ENCODE assay signal across 8 cellular contexts in the genomic region with DNA sequence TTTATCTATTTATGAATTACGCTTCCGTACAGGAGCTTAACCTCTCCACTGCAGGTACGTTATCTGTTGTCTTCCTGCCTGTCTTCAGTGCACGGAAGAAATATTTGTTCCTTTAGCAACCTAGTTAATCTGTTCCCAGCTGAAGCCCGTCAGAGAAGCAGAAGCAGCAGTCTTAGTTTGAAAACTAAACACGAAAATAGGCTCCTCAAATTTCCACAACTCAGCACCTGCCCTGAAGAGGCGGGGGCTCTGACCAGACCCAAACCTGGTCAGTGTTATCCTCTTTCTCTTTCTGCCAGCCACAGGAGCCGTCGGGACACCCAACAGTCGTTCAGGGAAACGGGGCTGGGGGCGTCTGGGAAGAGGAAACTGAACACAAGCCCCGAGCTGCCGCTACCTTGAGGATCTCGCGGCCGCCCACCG. TPM values are rescaled to one million over a fixed set of nuclear protein-coding genes. Genes with fewer than 3 reads are reported as not detected.
DNase-seq lines count a peak whose midpoint lies in the region; ATAC-seq, FAIRE-seq and TF ChIP-seq lines count a peak whose summit lies in the region.

No MANE protein-coding gene starts in this region.

- 1% methylated on average over 9 of the region's 18 CpGs for WGBS in A549 (ENCODE audit: missing lambda C conversion rate)
- WGBS in sigmoid colon, 2 donors = 0% methylated on average over 18 of the region's 18 CpGs

- TF ChIP-seq POLR2A in A549 (IDR thresholded peaks at IDR 0.05; ENCODE audit: low read length) (no peak), sigmoid colon (IDR thresholded peaks at IDR 0.05) (no peak)

- TF ChIP-seq RAD21 in A549 (conservative IDR thresholded peaks at IDR 0.05 in 1 of 2, IDR thresholded peaks at IDR 0.05 in 1 of 2) = no peak

- peak overlapping the region; percentile 91 to 92 for H3K27ac ChIP-seq in A549
- peak overlapping the region; percentile 95 to 97 (median 96) for H3K27ac ChIP-seq in sigmoid colon

- peaks cover 0 to 22% (median 0%) of the 10 kb centered on the region in 4 donors for H3K36me3 ChIP-seq in sigmoid colon

- H3K4me2 ChIP-seq in A549 = peak overlapping the region; percentile 90

- CTCF ChIA-PET in A549 (lab: Yijun Ruan, JAX) = interaction anchor here (1.6 to 2.1 kb wide), 2 partner anchors 17 to 44 kb away, joined by 4 to 7 read pairs; no protein-coding TSS in a partner anchor

- TF ChIP-seq EP300 in A549 (IDR thresholded peaks at IDR 0.05) (no peak), sigmoid colon (IDR thresholded peaks at IDR 0.05) (no peak)

- POLR2A ChIA-PET in A549 (lab: Yijun Ruan, JAX) = interaction anchor here (1.2 to 5.1 kb wide), 11 partner anchors 10 to 50 kb away, joined by 4 to 76 read pairs (median 9); a partner anchor contains a TSS

- no peaks in the 10 kb centered on the region for H3K9me3 ChIP-seq in A549
- H3K9me3 ChIP-seq in sigmoid colon = no peaks in the 10 kb centered on the region

- FAIRE-seq in A549 (lab: Jason Lieb, UNC) = no peak

- H3K27me3 ChIP-seq in sigmoid colon = no peaks in the 10 kb centered on the region

- no peak; a peak in 1 of 6 replicates for ATAC-seq in A549
- ATAC-seq in GM18868 (IDR thresholded peaks at IDR 0.05; ENCODE audit: unreplicated experiment) = peak; percentile 0
- ATAC-seq in HG03103 (IDR thresholded peaks at IDR 0.05; ENCODE audit: low read depth, unreplicated experiment) = peak; percentile 3
- ATAC-seq in SK-N-SH treated with all-trans-retinoic acid at 6 μM for 48 hours = peak; percentile 4

- H3K4me3 ChIP-seq in A549 (peak overlapping the region; percentile 73), fibroblast of villous mesenchyme (ENCODE audit: low read depth, low read length) (peak overlapping the region; percentile 79), sigmoid colon (peak overlapping the region; percentile 68 to 88 (median 78))

- DNase-seq in A549 (ENCODE audit: low read depth in 1 of 2, low spot score in 1 of 2) (no peak), fibroblast of villous mesenchyme (ENCODE audit: low read depth) (peak; percentile 59), sigmoid colon (no peak)
- no peak for DNase-seq in stimulated activated CD4-positive, alpha-beta T cell treated with anti-CD3 and anti-CD28 coated beads, Interleukin-2, amount 100 ng/mL, for 24 hours
- no peak for DNase-seq in activated CD4-positive, alpha-beta T cell treated with anti-CD3 and anti-CD28 coated beads, Interleukin-2, amount 50 U/mL, for 48 hours

- intact Hi-C loops in sigmoid colon (cut with DNase I) = no loop called here

- peaks cover 27% of the 10 kb centered on the region for H3K4me1 ChIP-seq in A549
- H3K4me1 ChIP-seq in sigmoid colon = peaks cover 0 to 33% (median 20%) of the 10 kb centered on the region in 4 donors

- TF ChIP-seq CTCF in A549 (IDR thresholded peaks at IDR 0.05) (no peak), fibroblast of villous mesenchyme (IDR thresholded peaks at IDR 0.05; ENCODE audit: insufficient read depth, low read depth, low read length) (no peak), sigmoid colon (IDR thresholded peaks at IDR 0.05) (no peak)

TF ChIP-seq in A549, 52 proteins besides CTCF, POLR2A, EP300 and RAD21 (continues in another document):
- TF ChIP-seq, protein P1, sequence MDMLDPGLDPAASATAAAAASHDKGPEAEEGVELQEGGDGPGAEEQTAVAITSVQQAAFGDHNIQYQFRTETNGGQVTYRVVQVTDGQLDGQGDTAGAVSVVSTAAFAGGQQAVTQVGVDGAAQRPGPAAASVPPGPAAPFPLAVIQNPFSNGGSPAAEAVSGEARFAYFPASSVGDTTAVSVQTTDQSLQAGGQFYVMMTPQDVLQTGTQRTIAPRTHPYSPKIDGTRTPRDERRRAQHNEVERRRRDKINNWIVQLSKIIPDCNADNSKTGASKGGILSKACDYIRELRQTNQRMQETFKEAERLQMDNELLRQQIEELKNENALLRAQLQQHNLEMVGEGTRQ (IDR thresholded peaks at IDR 0.05) = no peak
- TF ChIP-seq ZFP36 (IDR thresholded peaks at IDR 0.05; ENCODE audit: borderline replicate concordance, partially characterized antibody) = no peak
- no peak for TF ChIP-seq CBX2 (IDR thresholded peaks at IDR 0.05; ENCODE audit: borderline replicate concordance, low read depth)
- TF ChIP-seq HOXB13 (CRISPR knock-in tag; IDR thresholded peaks at IDR 0.05; ENCODE audit: low read depth) = no peak
- TF ChIP-seq, protein P2, sequence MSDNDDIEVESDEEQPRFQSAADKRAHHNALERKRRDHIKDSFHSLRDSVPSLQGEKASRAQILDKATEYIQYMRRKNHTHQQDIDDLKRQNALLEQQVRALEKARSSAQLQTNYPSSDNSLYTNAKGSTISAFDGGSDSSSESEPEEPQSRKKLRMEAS (IDR thresholded peaks at IDR 0.05) = no peak
- no peak for TF ChIP-seq MYC (IDR thresholded peaks at IDR 0.05; ENCODE audit: borderline replicate concordance, low read length)
- no peak for TF ChIP-seq NR3C1 (IDR thresholded peaks at IDR 0.05)
- TF ChIP-seq MAZ (IDR thresholded peaks at IDR 0.05; ENCODE audit: borderline replicate concordance, low read depth, low read length) = no peak
- no peak for TF ChIP-seq EHMT2 (IDR thresholded peaks at IDR 0.05; ENCODE audit: low read depth)
- TF ChIP-seq GATA3 (IDR thresholded peaks at IDR 0.05; ENCODE audit: borderline replicate concordance) = no peak
- TF ChIP-seq ZC3H11A (IDR thresholded peaks at IDR 0.05) = no peak
- TF ChIP-seq EHF (CRISPR knock-in tag; IDR thresholded peaks at IDR 0.05) = no peak

TF ChIP-seq in SK-N-SH treated with all-trans-retinoic acid at 6 μM for 48 hours, 23 proteins besides CTCF, POLR2A, EP300 and RAD21:
- TF ChIP-seq ISL1 (CRISPR knock-in tag; IDR thresholded peaks at IDR 0.05) (no peak), GLIS3 (CRISPR knock-in tag; IDR thresholded peaks at IDR 0.05) (0 out of 2 replicates have a peak, but pooled peaks have one; percentile 6), CSDC2 (CRISPR knock-in tag; IDR thresholded peaks at IDR 0.05) (no peak)
TF ChIP-seq in SK-N-SH treated with all-trans-retinoic acid at 6 μM for 48 hours: peak in this region for 1.

RNA-seq across cellular contexts. Expression of a gene that starts 0.4 kb away (rescaled TPM):
- polyA plus RNA-seq in A549 (2011; rRNA removed) (17.0 and 22.3 TPM in 2 replicates), A549 (2017; fragmentation: RNase III; extraction: RNeasy Plus Mini Kit Qiagen cat#74134 plus additional on column Dnase treatment) (37.1 to 43.9 TPM (median 38.4 TPM) in 3 replicates), sigmoid colon (10 to 100 TPM in 1 of 3 donors, 1 to 10 TPM in 2; 8.2 to 11.8 (median 8.4) TPM)
- polyA plus RNA-seq in A549 (2012; cell fraction: cytosol; rRNA removed) = 8.2 and 9.1 TPM in 2 replicates
- polyA plus RNA-seq in A549 (2012; cell fraction: nucleus; rRNA removed) = 3.4 and 5.4 TPM in 2 replicates
- 2.6 and 4.3 TPM in 2 replicates for polyA minus RNA-seq in A549 (2011; rRNA and poly(A)+ RNA removed)
- total RNA-seq in fibroblast of villous mesenchyme (6.4 and 7.8 TPM in 2 replicates), sigmoid colon (10 to 100 TPM in 2 of 4 donors, 1 to 10 TPM in 2; 3.3 to 13.2 (median 8.1) TPM)

RNA-seq across cellular contexts. Expression of a gene that starts 1.0 kb away (rescaled TPM):
- 32.9 and 66.0 TPM in 2 replicates for polyA plus RNA-seq in A549 (2011; rRNA removed)
- polyA plus RNA-seq in A549 (2012; cell fraction: cytosol; rRNA removed) = 7.0 and 8.2 TPM in 2 replicates
- 6.1 and 8.7 TPM in 2 replicates for polyA plus RNA-seq in A549 (2012; cell fraction: nucleus; rRNA removed)
- 30.7 to 38.4 TPM (median 34.0 TPM) in 3 replicates for polyA plus RNA-seq in A549 (2017; fragmentation: RNase III; extraction: RNeasy Plus Mini Kit Qiagen cat#74134 plus additional on column Dnase treatment)
- polyA minus RNA-seq in A549 (2011; rRNA and poly(A)+ RNA removed) = 4.0 and 7.4 TPM in 2 replicates
- total RNA-seq in fibroblast of villous mesenchyme = 10.0 and 32.8 TPM in 2 replicates
- total RNA-seq in sigmoid colon = 1 to 10 TPM in 2 of 4 donors, not detected in 2; 1.1 to 3.0 TPM
- 10 to 100 TPM in 1 of 3 donors, 1 to 10 TPM in 2; 1.2 to 18.1 (median 4.4) TPM for polyA plus RNA-seq in sigmoid colon

RNA-seq across cellular contexts. Expression of a gene that starts 22.1 kb away (rescaled TPM):
- 76.5 and 80.5 TPM in 2 replicates for polyA plus RNA-seq in A549 (2011; rRNA removed)
- polyA plus RNA-seq in A549 (2012; cell fraction: cytosol; rRNA removed) = 15.9 and 17.9 TPM in 2 replicates
- polyA plus RNA-seq in A549 (2012; cell fraction: nucleus; rRNA removed) = 6.6 and 7.1 TPM in 2 replicates
- polyA plus RNA-seq in A549 (2017; fragmentation: RNase III; extraction: RNeasy Plus Mini Kit Qiagen cat#74134 plus additional on column Dnase treatment) = 69.5 to 80.8 TPM (median 80.3 TPM) in 3 replicates
- polyA minus RNA-seq in A549 (2011; rRNA and poly(A)+ RNA removed) = 37.5 and 47.7 TPM in 2 replicates
- total RNA-seq in fibroblast of villous mesenchyme = 228 and 319 TPM in 2 replicates
- 100 to 1,000 TPM; 119 to 181 (median 133) TPM for total RNA-seq in sigmoid colon
- polyA plus RNA-seq in sigmoid colon = 100 to 1,000 TPM in 2 of 3 donors, 10 to 100 TPM in 1; 78.0 to 180 (median 154) TPM

RNA-seq across cellular contexts. Expression of a gene that starts 45.9 kb away (rescaled TPM):
- 54.9 and 74.0 TPM in 2 replicates for polyA plus RNA-seq in A549 (2011; rRNA removed)
- 19.4 and 22.0 TPM in 2 replicates for polyA plus RNA-seq in A549 (2012; cell fraction: cytosol; rRNA removed)
- polyA plus RNA-seq in A549 (2012; cell fraction: nucleus; rRNA removed) = 5.9 and 11.4 TPM in 2 replicates
- polyA plus RNA-seq in A549 (2017; fragmentation: RNase III; extraction: RNeasy Plus Mini Kit Qiagen cat#74134 plus additional on column Dnase treatment) = 51.4 to 60.7 TPM (median 58.6 TPM) in 3 replicates
- polyA minus RNA-seq in A549 (2011; rRNA and poly(A)+ RNA removed) = 31.1 and 32.0 TPM in 2 replicates
- 38.7 and 73.0 TPM in 2 replicates for total RNA-seq in fibroblast of villous mesenchyme
- total RNA-seq in sigmoid colon = 10 to 100 TPM; 41.5 to 90.3 (median 67.4) TPM
- polyA plus RNA-seq in sigmoid colon = 100 to 1,000 TPM in 1 of 3 donors, 10 to 100 TPM in 2; 66.0 to 100 (median 80.5) TPM

Comparison
In these comparisons a context has a peak if more than half of its experiments do, and no peak if none do; other contexts are left out.
1. ATAC-seq: peak in GM18868 (single experiment), HG03103 (single experiment) and SK-N-SH treated with all-trans-retinoic acid at 6 μM for 48 hours (single experiment); none in A549 (0 of 2).
2. Peak in every context shown above with its lines, with median percentiles within 50 percentile points of each other: H3K4me3 ChIP-seq.